30 cellular contexts compared by ENCODE assay signal in genomic region chr2:11892041-11892440, GRCh38.
"Had no signal": no experiment of that assay in that cellular context is flagged by ENCODE, and none has a peak within 500 bp of the region (broad histone marks: within the 10 kb centered on the region; RNA-seq: fewer than 3 reads in every experiment).

No MANE protein-coding gene starts in this region.

- H3K4me1 Mint-ChIP-seq: nephron progenitor cell; stimulated activated memory B cell treated with anti-CD40 and anti-IgM and Interleukin-4, amounts not matched to agents 10 μg/mL and 1 μg/mL and 100 μg/mL, for 72 hours; stimulated activated naive CD8-positive, alpha-beta T cell treated with anti-CD3 and anti-CD28 coated beads, Interleukin-15, amount 100 ng/mL, for 72 hours had no signal

- ATAC-seq: naive thymus-derived CD8-positive, alpha-beta T cell; natural killer cell treated with Interleukin-12 subunit alpha and Interleukin-12 subunit beta and Interleukin-15 and Interleukin-18, amount 100 ng/mL, for 72 hours; pancreas; sciatic nerve; stimulated activated memory B cell treated with anti-CD40 and anti-IgM and Interleukin-4, amounts not matched to agents 10 μg/mL and 1 μg/mL and 100 μg/mL, for 72 hours; stimulated activated naive CD8-positive, alpha-beta T cell treated with anti-CD3 and anti-CD28 coated beads, Interleukin-15, amount 100 ng/mL, for 72 hours; stimulated activated naive CD8-positive, alpha-beta T cell treated with anti-CD3 and anti-CD28 coated beads, Interleukin-15, Interleukin-2, amounts not matched to agents 100 U/mL and 50 U/mL, for 24 hours had no signal

- H3K27me3 Mint-ChIP-seq: stimulated activated memory B cell treated with anti-CD40 and anti-IgM and Interleukin-4, amounts not matched to agents 10 μg/mL and 1 μg/mL and 100 μg/mL, for 72 hours; stimulated activated naive CD8-positive, alpha-beta T cell treated with anti-CD3 and anti-CD28 coated beads, Interleukin-15, amount 100 ng/mL, for 72 hours had no signal

- H3K36me3 ChIP-seq: pancreas, prostate gland, right atrium auricular region, spleen, suprapubic skin, tibial nerve, upper lobe of left lung had no signal

- FAIRE-seq: pancreas, urothelium cell line had no signal

- H3K27ac ChIP-seq: pancreas, prostate gland, right atrium auricular region, skin epidermis, spleen, suprapubic skin, testis, tibial nerve, upper lobe of left lung had no signal

- H3K4me3 Mint-ChIP-seq: naive B cell; naive thymus-derived CD8-positive, alpha-beta T cell; natural killer cell treated with Interleukin-12 subunit alpha and Interleukin-12 subunit beta and Interleukin-15 and Interleukin-18, amount 100 ng/mL, for 72 hours; nephron progenitor cell; neural crest cell; stimulated activated memory B cell treated with anti-CD40 and anti-IgM and Interleukin-4, amounts not matched to agents 10 μg/mL and 1 μg/mL and 100 μg/mL, for 72 hours; stimulated activated naive CD8-positive, alpha-beta T cell treated with anti-CD3 and anti-CD28 coated beads, Interleukin-15, amount 100 ng/mL, for 72 hours had no signal

- H3K9me3 ChIP-seq: pancreas, prostate gland, suprapubic skin, testis had no signal

- H3K4me2 ChIP-seq: smooth muscle cell had no signal

- DNase-seq: naive B cell; naive thymus-derived CD8-positive, alpha-beta T cell; nephron progenitor cell; occipital lobe; pancreas; retina; spleen; stimulated activated CD4-positive, alpha-beta T cell treated with anti-CD3 and anti-CD28 coated beads, Interleukin-12 subunit alpha, Interleukin-12 subunit beta, amount 100 ng/mL, for 4 hours; stimulated activated CD4-positive, alpha-beta T cell treated with anti-CD3 and anti-CD28 coated beads, Interleukin-1b, Interleukin-23, amount 100 ng/mL, for 48 hours; stimulated activated CD4-positive, alpha-beta T cell treated with anti-CD3 and anti-CD28 coated beads, Interleukin-4, amount 100 ng/mL, for 1 hour; stimulated activated CD4-positive, alpha-beta T cell treated with anti-CD3 and anti-CD28 coated beads, Interleukin-4, amount 100 ng/mL, for 4 hours; stimulated activated CD8-positive, alpha-beta memory T cell treated with anti-CD3 and anti-CD28 coated beads, Interleukin-4, amount 100 ng/mL, for 48 hours; stimulated activated naive CD4-positive, alpha-beta T cell; stimulated activated naive CD8-positive, alpha-beta T cell treated with anti-CD3 and anti-CD28 coated beads, Interleukin-15, amount 100 ng/mL, for 72 hours; stimulated activated naive CD8-positive, alpha-beta T cell treated with anti-CD3 and anti-CD28 coated beads, Interleukin-15, Interleukin-2, amounts not matched to agents 100 U/mL and 50 U/mL, for 24 hours; substantia nigra; testis; trophoblast cell; upper lobe of left lung had no signal

- H3K27me3 ChIP-seq: pancreas, right atrium auricular region, spleen, suprapubic skin, testis, tibial nerve, upper lobe of left lung had no signal

- H3K4me1 ChIP-seq: pancreas, prostate gland, right atrium auricular region, suprapubic skin, testis, tibial nerve, upper lobe of left lung had no signal

- H3K27ac Mint-ChIP-seq: naive thymus-derived CD8-positive, alpha-beta T cell; natural killer cell treated with Interleukin-12 subunit alpha and Interleukin-12 subunit beta and Interleukin-15 and Interleukin-18, amount 100 ng/mL, for 72 hours; nephron progenitor cell; stimulated activated memory B cell treated with anti-CD40 and anti-IgM and Interleukin-4, amounts not matched to agents 10 μg/mL and 1 μg/mL and 100 μg/mL, for 72 hours; stimulated activated naive CD8-positive, alpha-beta T cell treated with anti-CD3 and anti-CD28 coated beads, Interleukin-15, amount 100 ng/mL, for 72 hours had no signal

- H3K4me3 ChIP-seq: pancreas, prostate gland, right atrium auricular region, skin epidermis, smooth muscle cell, spleen, suprapubic skin, testis, tibial nerve, upper lobe of left lung had no signal
